23 cellular contexts compared by ENCODE assay signal in genomic region chr12:22257100-22257499, GRCh38.
DNase-seq lines count a peak whose midpoint lies in the region; ATAC-seq, FAIRE-seq and TF ChIP-seq lines count a peak whose summit lies in the region.
"Had no signal": no experiment of that assay in that cellular context is flagged by ENCODE, and none has a peak within 500 bp of the region (broad histone marks: within the 10 kb centered on the region; RNA-seq: fewer than 3 reads in every experiment).

No MANE protein-coding gene starts in this region.

- ATAC-seq in GM21825 (IDR thresholded peaks at IDR 0.05; ENCODE audit: unreplicated experiment) (no peak), GM19324 (IDR thresholded peaks at IDR 0.05; ENCODE audit: low FRiP score, unreplicated experiment) (no peak), upper lobe of left lung (ENCODE audit: low FRiP score in 2 of 2) (no peak)
- ATAC-seq: Panc1 had no signal

- 81% methylated on average over 6 of the region's 6 CpGs for WGBS in upper lobe of left lung, 2 donors

- H3K4me3 Mint-ChIP-seq in astrocyte (ENCODE audit: unreplicated experiment) = no peak overlapping the region

- no peak overlapping the region for H3K9ac ChIP-seq in astrocyte (ENCODE audit: low read length)
- H3K9ac ChIP-seq: SK-N-SH had no signal

- peaks cover 13% of the 10 kb centered on the region for H3K4me1 Mint-ChIP-seq in astrocyte (ENCODE audit: low read depth, unreplicated experiment)

- H3K27me3 Mint-ChIP-seq in astrocyte (ENCODE audit: low read depth, unreplicated experiment) = no peaks in the 10 kb centered on the region

- H4K20me1 ChIP-seq in astrocyte (ENCODE audit: insufficient read depth, low read length) = no peaks in the 10 kb centered on the region

- H2AFZ ChIP-seq in astrocyte (ENCODE audit: low read depth, low read length) = no peak overlapping the region

- no peak for TF ChIP-seq EP300 in upper lobe of left lung (IDR thresholded peaks at IDR 0.05)

- peaks cover 6% of the 10 kb centered on the region for H3K4me1 ChIP-seq in astrocyte (ENCODE audit: insufficient read depth, low read length)
- peaks cover 8% of the 10 kb centered on the region in 2 donors for H3K4me1 ChIP-seq in muscle layer of duodenum (ENCODE audit: control insufficient read depth in 1 of 2, insufficient read depth in 2 of 2, low read length in 2 of 2)
- peaks cover 0 to 4% (median 0%) of the 10 kb centered on the region in 4 donors for H3K4me1 ChIP-seq in upper lobe of left lung
- H3K4me1 ChIP-seq: BE2C had no signal

- DNase-seq in astrocyte (ENCODE audit: low read depth) (no peak), epithelial cell of esophagus (ENCODE audit: low read depth) (peak; percentile 82), NCI-H1694 (lab: John Stamatoyannopoulos, UW) (no peak), upper lobe of left lung (no peak)
- DNase-seq: BE2C; EL; GF-D8; H7; Kasumi-1; MG63; NCI-H1417; NCI-H1930; NCI-H2227 treated with DMSO at 0.1 percent for 48 hours; NCI-H510A treated with DMSO at 0.1 percent for 48 hours; NCI-H748 treated with DMSO at 0.1 percent for 48 hours; NK-92 treated with Interleukin-12 subunit alpha and Interleukin-12 subunit beta, amount 100 ng/mL, for 24 hours; SIG-M5; SK-N-SH had no signal

- H3K27me3 ChIP-seq in astrocyte (ENCODE audit: insufficient read depth, low read length) (no peaks in the 10 kb centered on the region), muscle layer of duodenum (ENCODE audit: low read depth, low read length) (no peaks in the 10 kb centered on the region), upper lobe of left lung (no peaks in the 10 kb centered on the region)
- H3K27me3 ChIP-seq: MG63 had no signal

- FAIRE-seq in astrocyte (lab: Jason Lieb, UNC) = no peak
- FAIRE-seq: GM19239 had no signal

- H3K9me3 Mint-ChIP-seq in astrocyte (ENCODE audit: unreplicated experiment) = no peaks in the 10 kb centered on the region

- peak overlapping the region; percentile 84 for H3K27ac Mint-ChIP-seq in astrocyte (ENCODE audit: unreplicated experiment)

- TF ChIP-seq CTCF in astrocyte (IDR thresholded peaks at IDR 0.05; ENCODE audit: insufficient read depth, low read depth, low read length) (no peak), epithelial cell of esophagus (IDR thresholded peaks at IDR 0.05; ENCODE audit: insufficient read depth, low read depth, low read length, missing control alignments) (no peak), upper lobe of left lung (IDR thresholded peaks at IDR 0.05) (no peak)

- H3K9me3 ChIP-seq in astrocyte (ENCODE audit: insufficient read depth, low read depth, low read length) = no peaks in the 10 kb centered on the region
- H3K9me3 ChIP-seq in muscle layer of duodenum (ENCODE audit: control insufficient read depth in 1 of 2, low read length in 2 of 2) = no peaks in the 10 kb centered on the region
- H3K9me3 ChIP-seq in upper lobe of left lung = no peaks in the 10 kb centered on the region
- H3K9me3 ChIP-seq: BE2C, MG63, SK-N-SH had no signal

- no peaks in the 10 kb centered on the region for H3K79me2 ChIP-seq in astrocyte (ENCODE audit: insufficient read depth, low read length)

- H3K36me3 Mint-ChIP-seq in astrocyte (ENCODE audit: low read depth, unreplicated experiment) = no peaks in the 10 kb centered on the region

- H3K4me3 ChIP-seq in astrocyte (ENCODE audit: insufficient read depth, low read depth, low read length) (no peak overlapping the region), epithelial cell of esophagus (ENCODE audit: low read length) (no peak overlapping the region), muscle layer of duodenum (ENCODE audit: low read depth in 1 of 2, low read length in 2 of 2) (no peak overlapping the region), upper lobe of left lung (no peak overlapping the region)
- H3K4me3 ChIP-seq: MG63 had no signal

- no peak for TF ChIP-seq POLR2A in upper lobe of left lung (IDR thresholded peaks at IDR 0.05)

- H3K36me3 ChIP-seq in astrocyte (ENCODE audit: insufficient read depth, low read length) = no peaks in the 10 kb centered on the region
- no peaks in the 10 kb centered on the region for H3K36me3 ChIP-seq in muscle layer of duodenum (ENCODE audit: control insufficient read depth in 1 of 2, insufficient read depth in 2 of 2, low read length in 2 of 2)
- no peaks in the 10 kb centered on the region for H3K36me3 ChIP-seq in upper lobe of left lung
- H3K36me3 ChIP-seq: BE2C, MG63 had no signal

- H3K27ac ChIP-seq in astrocyte (ENCODE audit: low read depth, low read length) (no peak overlapping the region), muscle layer of duodenum (ENCODE audit: low read length) (peak overlapping the region; percentile 66), upper lobe of left lung (no peak overlapping the region)

- H3K4me2 ChIP-seq in astrocyte (ENCODE audit: low read length) = no peak overlapping the region
- H3K4me2 ChIP-seq: SK-N-SH had no signal
